Comparison of ENCODE assay signal across 1 cellular context in the genomic region with DNA sequence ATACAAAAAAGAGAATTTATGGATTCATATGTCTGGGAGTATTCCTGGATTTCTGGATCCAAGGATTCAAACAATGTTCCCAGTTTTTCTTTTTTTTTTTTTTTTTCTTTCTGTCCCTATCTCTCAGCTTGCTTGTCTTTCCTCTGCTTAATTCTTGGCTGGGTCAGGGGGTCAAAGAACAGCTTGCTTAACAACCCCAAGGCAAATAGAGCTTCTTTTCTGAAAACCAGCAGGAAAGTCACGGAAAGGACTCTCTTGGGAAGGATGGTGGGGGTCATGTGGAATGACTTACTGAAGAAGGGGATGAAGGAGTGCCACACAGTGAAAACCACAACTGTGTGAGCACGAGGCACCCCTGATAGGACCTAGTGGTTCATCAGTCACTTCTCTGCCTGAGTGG.
TF ChIP-seq lines count a peak whose summit lies in the region.

No MANE protein-coding gene starts in this region.

TF ChIP-seq in endothelial cell of umbilical vein, 7 proteins besides CTCF, POLR2A, EP300 and RAD21 (continued from another document):
- TF ChIP-seq GATA2 (IDR thresholded peaks at IDR 0.05; ENCODE audit: insufficient read depth, insufficient read length, low read depth, low read length) (no peak), EZH2 (IDR thresholded peaks at IDR 0.05; ENCODE audit: borderline replicate concordance, low read depth, low read length, severe bottlenecking) (no peak), FOS (IDR thresholded peaks at IDR 0.05; ENCODE audit: borderline replicate concordance, insufficient read depth, low read length) (no peak)
- TF ChIP-seq, protein P1, sequence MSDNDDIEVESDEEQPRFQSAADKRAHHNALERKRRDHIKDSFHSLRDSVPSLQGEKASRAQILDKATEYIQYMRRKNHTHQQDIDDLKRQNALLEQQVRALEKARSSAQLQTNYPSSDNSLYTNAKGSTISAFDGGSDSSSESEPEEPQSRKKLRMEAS (IDR thresholded peaks at IDR 0.05; ENCODE audit: insufficient read depth, insufficient read length), result no peak
